Comparison of ENCODE assay signal across 22 cellular contexts in genomic region chr11:2745511-2745910, GRCh38.
"Had no signal": no experiment of that assay in that cellular context is flagged by ENCODE, and none has a peak within 500 bp of the region (broad histone marks: within the 10 kb centered on the region; RNA-seq: fewer than 3 reads in every experiment).

No MANE protein-coding gene starts in this region.

- ATAC-seq: activated T-cell treated with anti-CD3 and anti-CD28 coated beads, Interleukin-2, amount 50 U/mL, for 72 hours; foreskin keratinocyte; left colon; natural killer cell had no signal

- H3K27ac ChIP-seq: foreskin keratinocyte, neutrophil, ovary, thoracic aorta had no signal

- H3K9me3 ChIP-seq: neutrophil, ovary, thoracic aorta had no signal

- H3K36me3 ChIP-seq: neutrophil, ovary, thoracic aorta had no signal

- H3K27ac Mint-ChIP-seq: activated naive CD4-positive, alpha-beta T cell treated with anti-CD3 and anti-CD28 coated beads, Interleukin-2, amount 50 U/mL, for 24 hours; activated T-cell treated with anti-CD3 and anti-CD28 coated beads, Interleukin-2, amount 50 U/mL, for 72 hours; mesothelial cell of epicardium; natural killer cell; T-helper 1 cell treated with Interleukin-12 subunit alpha and Interleukin-12 subunit beta and Interleukin-4 antibody, amounts not matched to agents 30 μg/mL and 1 μg/mL, for 36 hours had no signal

- H3K4me1 ChIP-seq: foreskin keratinocyte had no signal

- H3K36me3 Mint-ChIP-seq: brain, mesothelial cell of epicardium, natural killer cell had no signal

- H3K27me3 ChIP-seq: neutrophil, ovary had no signal

- H3K9me3 Mint-ChIP-seq: activated naive CD4-positive, alpha-beta T cell treated with anti-CD3 and anti-CD28 coated beads, Interleukin-2, amount 50 U/mL, for 24 hours; activated T-cell treated with anti-CD3 and anti-CD28 coated beads, Interleukin-2, amount 50 U/mL, for 72 hours; mesothelial cell of epicardium; natural killer cell; T-helper 1 cell treated with Interleukin-12 subunit alpha and Interleukin-12 subunit beta and Interleukin-4 antibody, amounts not matched to agents 30 μg/mL and 1 μg/mL, for 36 hours had no signal

- H3K4me3 Mint-ChIP-seq: activated naive CD4-positive, alpha-beta T cell treated with anti-CD3 and anti-CD28 coated beads, Interleukin-2, amount 50 U/mL, for 24 hours; activated T-cell treated with anti-CD3 and anti-CD28 coated beads, Interleukin-2, amount 50 U/mL, for 72 hours; brain; mesothelial cell of epicardium; natural killer cell; T-helper 1 cell treated with Interleukin-12 subunit alpha and Interleukin-12 subunit beta and Interleukin-4 antibody, amounts not matched to agents 30 μg/mL and 1 μg/mL, for 36 hours had no signal

- H3K4me1 Mint-ChIP-seq: activated naive CD4-positive, alpha-beta T cell treated with anti-CD3 and anti-CD28 coated beads, Interleukin-2, amount 50 U/mL, for 24 hours; natural killer cell had no signal

- H3K4me3 ChIP-seq: ovary, thoracic aorta had no signal

- H3K27me3 Mint-ChIP-seq: activated naive CD4-positive, alpha-beta T cell treated with anti-CD3 and anti-CD28 coated beads, Interleukin-2, amount 50 U/mL, for 24 hours had no signal

- DNase-seq: activated CD4-positive, alpha-beta T cell treated with anti-CD3 and anti-CD28 coated beads for 4 hours; activated CD4-positive, alpha-beta T cell treated with anti-CD3 and anti-CD28 coated beads, Interleukin-2, amount 50 U/mL, for 48 hours; activated CD4-positive, CD25-positive, alpha-beta regulatory T cell; activated effector memory CD4-positive, alpha-beta T cell treated with Interleukin-2 at 50 U/mL for 16 hours; activated T-cell treated with anti-CD3 and anti-CD28 coated beads, Interleukin-2, amount 50 U/mL, for 72 hours; anterior cingulate cortex; caudate nucleus; dermis blood vessel endothelial cell; effector CD8-positive, alpha-beta T cell; foreskin keratinocyte; hypothalamus; left colon; natural killer cell; stimulated activated CD4-positive, alpha-beta T cell treated with anti-CD3 and anti-CD28 coated beads, Interleukin-4, amount 100 ng/mL, for 1 hour; stimulated activated naive CD4-positive, alpha-beta T cell treated with Interleukin-2 at 50 U/mL for 16 hours had no signal
